Comparison of ENCODE assay signal across 15 cellular contexts in the genomic region with DNA sequence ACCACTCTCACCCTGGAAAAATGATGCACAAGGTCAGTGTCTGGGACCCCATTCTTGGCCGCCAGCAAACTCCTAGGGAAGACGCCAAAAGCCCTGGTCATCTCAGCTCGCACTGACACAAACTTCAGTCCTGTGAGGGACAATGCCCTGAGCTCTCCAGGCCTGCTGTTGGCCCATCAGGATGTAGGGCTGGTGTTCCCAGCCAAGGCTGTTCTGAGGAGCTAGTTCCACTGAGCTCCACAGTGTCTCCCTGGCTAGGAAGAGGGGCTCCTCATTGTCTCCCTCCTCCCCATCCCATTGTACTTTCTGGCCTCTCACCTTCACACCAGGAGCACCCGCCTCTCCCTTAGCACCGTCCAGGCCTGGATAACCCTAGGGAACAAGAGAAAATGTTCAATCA. TPM values are rescaled to one million over a fixed set of nuclear protein-coding genes. Genes with fewer than 3 reads are reported as not detected.
DNase-seq lines count a peak whose midpoint lies in the region; ATAC-seq and TF ChIP-seq lines count a peak whose summit lies in the region.
"Had no signal": no experiment of that assay in that cellular context is flagged by ENCODE, and none has a peak within 500 bp of the region (broad histone marks: within the 10 kb centered on the region; RNA-seq: fewer than 3 reads in every experiment).

No MANE protein-coding gene starts in this region.

- H3K27ac Mint-ChIP-seq in chondrocyte (ENCODE audit: unreplicated experiment) = no peak overlapping the region
- H3K27ac Mint-ChIP-seq in stimulated activated effector memory CD8-positive, alpha-beta T cell treated with anti-CD3 and anti-CD28 coated beads, Interleukin-12 subunit alpha, Interleukin-12 subunit beta, amount 100 ng/mL, for 72 hours = no peak overlapping the region
- H3K27ac Mint-ChIP-seq: CD4-positive, alpha-beta memory T cell; GM23338; H9 had no signal

- H3K4me3 Mint-ChIP-seq in chondrocyte (ENCODE audit: unreplicated experiment) = no peak overlapping the region
- no peak overlapping the region for H3K4me3 Mint-ChIP-seq in stimulated activated effector memory CD8-positive, alpha-beta T cell treated with anti-CD3 and anti-CD28 coated beads, Interleukin-12 subunit alpha, Interleukin-12 subunit beta, amount 100 ng/mL, for 72 hours
- H3K4me3 Mint-ChIP-seq: CD4-positive, alpha-beta memory T cell; GM23338; H9 had no signal

- no peak for ATAC-seq in sciatic nerve
- no peak for ATAC-seq in stimulated activated effector memory CD8-positive, alpha-beta T cell treated with anti-CD3 and anti-CD28 coated beads, Interleukin-12 subunit alpha, Interleukin-12 subunit beta, amount 100 ng/mL, for 72 hours
- ATAC-seq: GM12878, GM23338 had no signal

- DNase-seq in activated effector memory CD4-positive, alpha-beta T cell treated with anti-CD3 and anti-CD28 coated beads, Interleukin-2, amount 50 U/mL, for 16 hours = peak; percentile 36
- DNase-seq in activated effector memory CD4-positive, alpha-beta T cell treated with Interleukin-2 at 50 U/mL for 16 hours = no peak
- DNase-seq in chondrocyte (ENCODE audit: low spot score) (peak; percentile 40), sciatic nerve (ENCODE audit: low spot score) (peak; percentile 25), GM13976 (ENCODE audit: low spot score) (no peak), GM20000 (ENCODE audit: low spot score) (no peak)
- DNase-seq in stimulated activated effector memory CD8-positive, alpha-beta T cell treated with anti-CD3 and anti-CD28 coated beads, Interleukin-12 subunit alpha, Interleukin-12 subunit beta, amount 100 ng/mL, for 72 hours (ENCODE audit: low spot score in 2 of 2) = no peak
- DNase-seq: ACHN, C1 segment of cervical spinal cord, DMS79, H9 had no signal

- no peaks in the 10 kb centered on the region for H3K36me3 Mint-ChIP-seq in chondrocyte (ENCODE audit: low read depth)
- no peaks in the 10 kb centered on the region for H3K36me3 Mint-ChIP-seq in stimulated activated effector memory CD8-positive, alpha-beta T cell treated with anti-CD3 and anti-CD28 coated beads, Interleukin-12 subunit alpha, Interleukin-12 subunit beta, amount 100 ng/mL, for 72 hours
- H3K36me3 Mint-ChIP-seq: CD4-positive, alpha-beta memory T cell had no signal

- no peaks in the 10 kb centered on the region for H3K9me3 Mint-ChIP-seq in chondrocyte (ENCODE audit: low read depth)
- H3K9me3 Mint-ChIP-seq in stimulated activated effector memory CD8-positive, alpha-beta T cell treated with anti-CD3 and anti-CD28 coated beads, Interleukin-12 subunit alpha, Interleukin-12 subunit beta, amount 100 ng/mL, for 72 hours = no peaks in the 10 kb centered on the region
- H3K9me3 Mint-ChIP-seq: CD4-positive, alpha-beta memory T cell; GM23338; H9 had no signal

- no peak for TF ChIP-seq CTCF in chondrocyte (IDR thresholded peaks at IDR 0.05)
- no peak for TF ChIP-seq CTCF in GM13976 (IDR thresholded peaks at IDR 0.05; ENCODE audit: borderline replicate concordance, control extremely low read depth, extremely low read depth, insufficient read depth, missing control alignments)
- TF ChIP-seq CTCF in GM20000 (IDR thresholded peaks at IDR 0.05; ENCODE audit: extremely low read depth, missing control alignments) = no peak

- intact Hi-C loops in sciatic nerve (cut with DNase I) = no loop called here

- in situ Hi-C loops in GM13976 (cut with MboI; ENCODE audit: low sequenced_read_pairs, unreplicated experiment) = no loop called here

- H3K4me1 Mint-ChIP-seq in chondrocyte (ENCODE audit: low read depth) = peaks cover 10% of the 10 kb centered on the region
- peaks cover 23% of the 10 kb centered on the region for H3K4me1 Mint-ChIP-seq in stimulated activated effector memory CD8-positive, alpha-beta T cell treated with anti-CD3 and anti-CD28 coated beads, Interleukin-12 subunit alpha, Interleukin-12 subunit beta, amount 100 ng/mL, for 72 hours

- H3K27me3 Mint-ChIP-seq in chondrocyte (ENCODE audit: low read depth) = peaks cover 6% of the 10 kb centered on the region

RNA-seq across cellular contexts. Expression of gene COL2A1, which starts 10.8 kb away (rescaled TPM):
- total RNA-seq in chondrocyte (2.0 to 47.7 TPM (median 35.6 TPM) in 3 replicates), sciatic nerve (not detected)
- total RNA-seq: A172; CD4-positive, alpha-beta memory T cell had no signal

RNA-seq across cellular contexts. Expression of gene TMEM106C, which starts 30.1 kb away (rescaled TPM):
- total RNA-seq in chondrocyte = 54.3 to 60.1 TPM (median 54.8 TPM) in 3 replicates
- 47.9 TPM for total RNA-seq in sciatic nerve

Comparison
In these comparisons a context has a peak if more than half of its experiments do, and no peak if none do; other contexts are left out.
1. DNase-seq: peak in activated effector memory CD4-positive, alpha-beta T cell treated with anti-CD3 and anti-CD28 coated beads, Interleukin-2, amount 50 U/mL, for 16 hours (single experiment), chondrocyte (single experiment) and sciatic nerve (single experiment); none in activated effector memory CD4-positive, alpha-beta T cell treated with Interleukin-2 at 50 U/mL for 16 hours (single experiment), stimulated activated effector memory CD8-positive, alpha-beta T cell treated with anti-CD3 and anti-CD28 coated beads, Interleukin-12 subunit alpha, Interleukin-12 subunit beta, amount 100 ng/mL, for 72 hours (0 of 2), GM13976 (single experiment) and GM20000 (single experiment).